In genomic region chr3:38521391-38521987, GRCh38 we compare ENCODE assay signal across 8 cellular contexts. TPM values are rescaled to one million over a fixed set of nuclear protein-coding genes. Genes with fewer than 3 reads are reported as not detected.
DNase-seq lines count a peak whose midpoint lies in the region; ATAC-seq and TF ChIP-seq lines count a peak whose summit lies in the region.

No MANE protein-coding gene starts in this region.

- H3K9me3 ChIP-seq in Caco-2 = no peaks in the 10 kb centered on the region
- H3K9me3 ChIP-seq in HEK293 (ENCODE audit: control insufficient read depth, insufficient read depth, low read depth, low read length) = no peaks in the 10 kb centered on the region

- peak; percentile 77 to 87 for TF ChIP-seq CTCF in Caco-2 (IDR thresholded peaks at IDR 0.05; ENCODE audit: insufficient read depth in 1 of 2, low read depth in 1 of 2, low read length in 1 of 2, severe bottlenecking in 1 of 2, unreplicated experiment in 1 of 2)
- TF ChIP-seq CTCF in HEK293 (tag by site-specific recombination; IDR thresholded peaks at IDR 0.05) = peak; percentile 46

- H3K36me3 ChIP-seq in Caco-2 (ENCODE audit: control insufficient read depth, insufficient read depth, low read length) (no peaks in the 10 kb centered on the region; the same call in 1 of the 2 replicates), HEK293 (ENCODE audit: control insufficient read depth in 2 of 2, insufficient read depth in 1 of 2, low read length in 2 of 2) (peaks cover 8 to 54% of the 10 kb centered on the region in 2 experiments)

- no peak overlapping the region for H3K4me3 Mint-ChIP-seq in Caco-2 (ENCODE audit: unreplicated experiment)

- H3K27me3 Mint-ChIP-seq in Caco-2 (ENCODE audit: insufficient read depth, unreplicated experiment) = no peaks in the 10 kb centered on the region

- peak; percentile 61 to 62 for DNase-seq in Caco-2
- DNase-seq in NCI-H2227 (lab: John Stamatoyannopoulos, UW; ENCODE audit: unreplicated experiment) = peak; percentile 71
- peak; percentile 45 for DNase-seq in activated CD4-positive, CD25-positive, alpha-beta regulatory T cell treated with anti-CD3 and anti-CD28 coated beads, Interleukin-2, amount 50 U/mL, for 16 hours (ENCODE audit: low read depth, low spot score)
- peak; percentile 45 for DNase-seq in cerebellum (ENCODE audit: low spot score)
- DNase-seq in kidney tubule cell (ENCODE audit: low spot score) = peak; percentile 73
- peak; percentile 40 to 45 for DNase-seq in stimulated activated CD4-positive, alpha-beta T cell treated with anti-CD3 and anti-CD28 coated beads, Interleukin-4, amount 100 ng/mL, for 4 hours

- H3K27me3 ChIP-seq in Caco-2 (replicated peaks; ENCODE audit: control insufficient read depth, insufficient read depth, low read length) = no peaks in the 10 kb centered on the region

- BruUV-seq in Caco-2 (replicated peaks; lab: Mats Ljungman, UMichigan) = no TSS peak

- H3K4me1 Mint-ChIP-seq in Caco-2 (ENCODE audit: low read depth, unreplicated experiment) = no peaks in the 10 kb centered on the region

- H3K27ac ChIP-seq in HEK293 (ENCODE audit: extremely low read depth, low read depth, low read length) = no peak overlapping the region

- intact Hi-C loops in Caco-2 (cut with micrococcal nuclease; ENCODE audit: unreplicated experiment) = loop anchor here (1.0 to 5.0 kb wide), 4 partner anchors 130 to 321 kb away; no protein-coding TSS in a partner anchor

- H3K9me3 Mint-ChIP-seq in Caco-2 (ENCODE audit: unreplicated experiment) = no peaks in the 10 kb centered on the region

- no peak overlapping the region for H3K27ac Mint-ChIP-seq in Caco-2 (ENCODE audit: unreplicated experiment)

- H3K4me1 ChIP-seq in Caco-2 (no peaks in the 10 kb centered on the region), HEK293 (ENCODE audit: control insufficient read depth, insufficient read depth, low read length) (no peaks in the 10 kb centered on the region)

- peaks cover 11% of the 10 kb centered on the region for H3K36me3 Mint-ChIP-seq in Caco-2 (ENCODE audit: insufficient read depth, unreplicated experiment)

- ATAC-seq in GM19351 (IDR thresholded peaks at IDR 0.05; ENCODE audit: unreplicated experiment) = no peak

- POLR2A ChIA-PET in Caco-2 (lab: Charles Lee) = no interaction called here
- POLR2A ChIA-PET in HEK293 (lab: Yijun Ruan, JAX) = no interaction called here

- H3K4me3 ChIP-seq in Caco-2 (ENCODE audit: low read depth, low read length) (no peak overlapping the region), HEK293 (ENCODE audit: low read depth, low read length) (no peak overlapping the region)

- CTCF ChIA-PET in Caco-2 (lab: Charles Lee) = interaction anchor here (0.6 to 2.6 kb wide), 15 partner anchors 8 to 1326 kb away, joined by 3 to 50 read pairs (median 4); no protein-coding TSS in a partner anchor
- CTCF ChIA-PET in HEK293 (lab: Yijun Ruan, JAX) = interaction anchor here (0.5 to 4.4 kb wide), 58 partner anchors 9 to 863 kb away, joined by 3 to 65 read pairs (median 5); no protein-coding TSS in a partner anchor

TF ChIP-seq in HEK293, 187 proteins besides CTCF, POLR2A, EP300 and RAD21:
- peak; percentile 22; the same call in 1 of the 2 replicates for TF ChIP-seq ZSCAN30 (tag by site-specific recombination; IDR thresholded peaks at IDR 0.05)
- TF ChIP-seq ZNF645 (tag by site-specific recombination; IDR thresholded peaks at IDR 0.05) = no peak
- TF ChIP-seq ZNF175 (tag by site-specific recombination; IDR thresholded peaks at IDR 0.05) = no peak
- TF ChIP-seq ZNF184 (tag by site-specific recombination; IDR thresholded peaks at IDR 0.05) = no peak
- TF ChIP-seq ZNF266 (tag by site-specific recombination; IDR thresholded peaks at IDR 0.05; ENCODE audit: low read depth) = no peak
- TF ChIP-seq ZNF280D (tag by site-specific recombination; IDR thresholded peaks at IDR 0.05) = no peak
- peak; percentile 66 for TF ChIP-seq ZNF654 (tag by site-specific recombination; IDR thresholded peaks at IDR 0.05; ENCODE audit: low read depth)
- no peak for TF ChIP-seq REST (tag by site-specific recombination; IDR thresholded peaks at IDR 0.05)
- TF ChIP-seq SP7 (tag by site-specific recombination; IDR thresholded peaks at IDR 0.05) = no peak

RNA-seq across cellular contexts. Expression of gene EXOG, which starts 25.3 kb away (rescaled TPM):
- 15.7 and 16.2 TPM in 2 replicates for total RNA-seq in Caco-2 (2022)
- total RNA-seq in cerebellum = 26.6 TPM
